ENCODE assay signal across 10 cellular contexts in genomic region chr6:157755752-157756411, GRCh38.
DNase-seq lines count a peak whose midpoint lies in the region; ATAC-seq lines count a peak whose summit lies in the region.
"Had no signal": no experiment of that assay in that cellular context is flagged by ENCODE, and none has a peak within 500 bp of the region (broad histone marks: within the 10 kb centered on the region; RNA-seq: fewer than 3 reads in every experiment).

No MANE protein-coding gene starts in this region.

- CTCF ChIA-PET in CD4-positive, alpha-beta memory T cell (lab: Charles Lee; ENCODE audit: partially characterized antibody), result interaction anchor here (0.7 to 12.5 kb wide), 46 partner anchors 10 to 411 kb away, joined by 3 to 314 read pairs (median 5); partner anchors contain the start of gene SYNJ2

- no peaks in the 10 kb centered on the region for H3K9me3 ChIP-seq in CD4-positive, alpha-beta memory T cell (ENCODE audit: control insufficient read depth in 1 of 2, low read length in 2 of 2)
- H3K9me3 ChIP-seq in T-helper 17 cell (ENCODE audit: control insufficient read depth, low read length, poor library complexity, severe bottlenecking), result no peaks in the 10 kb centered on the region
- H3K9me3 ChIP-seq: BE2C had no signal

- peaks cover 18 to 64% (median 31%) of the 10 kb centered on the region in 4 donors for H3K4me1 Mint-ChIP-seq in CD4-positive, alpha-beta memory T cell
- H3K4me1 Mint-ChIP-seq in T-helper 17 cell, result peaks cover 27% of the 10 kb centered on the region

- H3K27ac Mint-ChIP-seq in CD4-positive, alpha-beta memory T cell, result peak overlapping the region; percentile 11 to 88 (median 75)
- peak overlapping the region; percentile 59 for H3K27ac Mint-ChIP-seq in T-helper 17 cell
- H3K27ac Mint-ChIP-seq in activated naive CD4-positive, alpha-beta T cell treated with anti-CD3 and anti-CD28 coated beads, Interleukin-2, amount 50 U/mL, for 72 hours, result peak overlapping the region; percentile 90 to 95

- ATAC-seq in T-helper 17 cell (peak; percentile 62), GM19395 (IDR thresholded peaks at IDR 0.05; ENCODE audit: unreplicated experiment) (no peak), GM21423 (IDR thresholded peaks at IDR 0.05; ENCODE audit: unreplicated experiment) (no peak)
- ATAC-seq in activated naive CD4-positive, alpha-beta T cell treated with anti-CD3 and anti-CD28 coated beads, Interleukin-2, amount 50 U/mL, for 72 hours, result peak; percentile 88 to 89

- H3K36me3 Mint-ChIP-seq in CD4-positive, alpha-beta memory T cell, result no peaks in the 10 kb centered on the region
- H3K36me3 Mint-ChIP-seq in T-helper 17 cell (ENCODE audit: low read depth), result no peaks in the 10 kb centered on the region
- peaks cover 0 to 31% of the 10 kb centered on the region in 2 donors for H3K36me3 Mint-ChIP-seq in activated naive CD4-positive, alpha-beta T cell treated with anti-CD3 and anti-CD28 coated beads, Interleukin-2, amount 50 U/mL, for 72 hours

- H3K36me3 ChIP-seq in CD4-positive, alpha-beta memory T cell (ENCODE audit: insufficient read depth, low read length), result no peaks in the 10 kb centered on the region
- H3K36me3 ChIP-seq: BE2C had no signal

- peak overlapping the region in 5 of 8 donors; percentile 10 to 55 (median 43) for H3K4me3 Mint-ChIP-seq in CD4-positive, alpha-beta memory T cell
- H3K4me3 Mint-ChIP-seq in T-helper 17 cell, result peak overlapping the region; percentile 41
- H3K4me3 Mint-ChIP-seq: nephron had no signal

- no peak overlapping the region for H3K4me3 ChIP-seq in CD4-positive, alpha-beta memory T cell (ENCODE audit: low read length in 2 of 2)

- peaks cover 5% of the 10 kb centered on the region for H3K27me3 ChIP-seq in CD4-positive, alpha-beta memory T cell (ENCODE audit: insufficient read depth, low read length)
- H3K27me3 ChIP-seq: BE2C had no signal

- peaks cover 6 to 10% of the 10 kb centered on the region in 2 donors for H3K27me3 Mint-ChIP-seq in CD4-positive, alpha-beta memory T cell
- peaks cover 16% of the 10 kb centered on the region for H3K27me3 Mint-ChIP-seq in T-helper 17 cell

- peak in 4 of 5 donors; percentile 22 to 68 (median 40) for DNase-seq in CD4-positive, alpha-beta memory T cell
- DNase-seq in T-helper 17 cell (no peak), superior temporal gyrus (ENCODE audit: extremely low spot score) (no peak), NAMALWA (ENCODE audit: low spot score) (no peak)
- DNase-seq in activated naive CD4-positive, alpha-beta T cell treated with anti-CD3 and anti-CD28 coated beads, Interleukin-2, amount 50 U/mL, for 72 hours (ENCODE audit: low spot score in 2 of 2), result peak; percentile 65 to 80
- peak; percentile 75 for DNase-seq in stimulated activated CD4-positive, alpha-beta T cell treated with anti-CD3 and anti-CD28 coated beads, Interleukin-2, amount 100 ng/mL, for 4 hours (ENCODE audit: low read depth)

- H3K9me3 Mint-ChIP-seq in CD4-positive, alpha-beta memory T cell, result peaks cover 0 to 2% (median 0%) of the 10 kb centered on the region in 8 donors
- peaks cover 5 to 7% of the 10 kb centered on the region in 2 donors for H3K9me3 Mint-ChIP-seq in activated naive CD4-positive, alpha-beta T cell treated with anti-CD3 and anti-CD28 coated beads, Interleukin-2, amount 50 U/mL, for 72 hours

- peaks cover 33% of the 10 kb centered on the region for H3K4me1 ChIP-seq in CD4-positive, alpha-beta memory T cell (ENCODE audit: insufficient read depth, low read length)
- H3K4me1 ChIP-seq: BE2C had no signal

- no peak overlapping the region for H3K27ac ChIP-seq in CD4-positive, alpha-beta memory T cell (ENCODE audit: low read depth, low read length)

- intact Hi-C loops in CD4-positive, alpha-beta memory T cell (cut with micrococcal nuclease), result loop anchor here (1.0 kb wide), 3 partner anchors 8 to 316 kb away; no protein-coding TSS in a partner anchor

- POLR2A ChIA-PET in CD4-positive, alpha-beta memory T cell (lab: Charles Lee; ENCODE audit: partially characterized antibody), result interaction anchor here (1.0 to 3.7 kb wide), 4 partner anchors 8 to 376 kb away, joined by 3 to 17 read pairs (median 4); no protein-coding TSS in a partner anchor

Comparison
In these comparisons a context has a peak if more than half of its experiments do, and no peak if none do; other contexts are left out.
1. DNase-seq: peak in CD4-positive, alpha-beta memory T cell (4 of 5), activated naive CD4-positive, alpha-beta T cell treated with anti-CD3 and anti-CD28 coated beads, Interleukin-2, amount 50 U/mL, for 72 hours (2 of 2) and stimulated activated CD4-positive, alpha-beta T cell treated with anti-CD3 and anti-CD28 coated beads, Interleukin-2, amount 100 ng/mL, for 4 hours (single experiment); none in T-helper 17 cell (0 of 3), superior temporal gyrus (single experiment) and NAMALWA (single experiment).
2. ATAC-seq: peak in T-helper 17 cell (single experiment) and activated naive CD4-positive, alpha-beta T cell treated with anti-CD3 and anti-CD28 coated beads, Interleukin-2, amount 50 U/mL, for 72 hours (2 of 2); none in GM19395 (single experiment) and GM21423 (single experiment).
3. Peak in every context shown above with its lines, with median percentiles within 50 percentile points of each other: H3K27ac Mint-ChIP-seq.